In the genomic region with DNA sequence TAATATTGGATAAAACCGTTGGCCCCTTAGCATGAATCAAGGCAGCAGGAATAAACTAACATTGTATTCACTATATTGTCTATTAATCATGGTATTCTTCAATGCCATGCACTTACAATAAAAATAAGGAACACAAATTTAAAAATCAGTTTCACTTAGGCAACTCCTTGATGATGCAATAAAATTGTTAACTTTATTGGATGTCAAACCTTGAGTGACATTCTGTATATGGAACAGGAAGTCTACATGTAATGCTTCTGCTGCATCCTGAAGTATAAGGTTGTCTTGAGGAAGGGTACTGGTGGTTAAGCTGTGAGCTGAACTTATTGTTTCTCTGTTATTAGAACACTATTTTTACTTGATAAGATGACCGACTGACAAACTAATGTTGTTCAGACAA, we compare ENCODE assay signal across 23 cellular contexts.
"Had no signal": no experiment of that assay in that cellular context is flagged by ENCODE, and none has a peak within 500 bp of the region (broad histone marks: within the 10 kb centered on the region; RNA-seq: fewer than 3 reads in every experiment).

No MANE protein-coding gene starts in this region.

- H3K4me3 ChIP-seq: right atrium auricular region, stomach, thoracic aorta, transverse colon had no signal

- H3K4me1 ChIP-seq: right atrium auricular region, stomach, transverse colon had no signal

- FAIRE-seq: colon, endothelial cell of umbilical vein, islet of Langerhans, small intestine had no signal

- DNase-seq: dermis blood vessel endothelial cell; effector CD4-positive, alpha-beta T cell; endodermal cell; erythroblast; foreskin melanocyte; head of caudate nucleus; hippocampal formation; kidney glomerular epithelial cell; mammary epithelial cell; natural killer cell; posterior cingulate gyrus; small intestine; stimulated activated CD4-positive, alpha-beta T cell treated with anti-CD3 and anti-CD28 coated beads, Interleukin-12 subunit alpha, Interleukin-12 subunit beta, amount 100 ng/mL, for 4 hours; stimulated activated naive CD4-positive, alpha-beta T cell; stomach; substantia nigra; transverse colon had no signal

- H3K27ac ChIP-seq: right atrium auricular region, stomach, thoracic aorta, transverse colon had no signal

- ATAC-seq: left lobe of liver, natural killer cell had no signal

- H3K9me3 ChIP-seq: right atrium auricular region, stomach, thoracic aorta, transverse colon had no signal

- H3K27me3 ChIP-seq: right atrium auricular region, stomach, transverse colon had no signal

- H3K36me3 ChIP-seq: right atrium auricular region, stomach, thoracic aorta, transverse colon had no signal
